Comparison of ENCODE assay signal across 30 cellular contexts in genomic region chr2:223079925-223080324, GRCh38. TPM values are rescaled to one million over a fixed set of nuclear protein-coding genes. Genes with fewer than 3 reads are reported as not detected.
"Had no signal": no experiment of that assay in that cellular context is flagged by ENCODE, and none has a peak within 500 bp of the region (broad histone marks: within the 10 kb centered on the region; RNA-seq: fewer than 3 reads in every experiment).

No MANE protein-coding gene starts in this region.

- H3K27ac ChIP-seq: colonic mucosa, coronary artery, dorsolateral prefrontal cortex, epithelial cell of prostate, esophagus muscularis mucosa, esophagus squamous epithelium, foreskin keratinocyte, gastrocnemius medialis, gastroesophageal sphincter, heart left ventricle, heart right ventricle had no signal

- H3K27me3 ChIP-seq: colonic mucosa, dorsolateral prefrontal cortex, esophagus muscularis mucosa, esophagus squamous epithelium, foreskin keratinocyte, gastrocnemius medialis, gastroesophageal sphincter, heart left ventricle, heart right ventricle had no signal

- H3K9me3 ChIP-seq: colonic mucosa, esophagus muscularis mucosa, esophagus squamous epithelium, gastrocnemius medialis, gastroesophageal sphincter, heart left ventricle, heart right ventricle had no signal

- H3K4me3 ChIP-seq: colonic mucosa, coronary artery, dorsolateral prefrontal cortex, esophagus muscularis mucosa, esophagus squamous epithelium, gastrocnemius medialis, gastroesophageal sphincter, heart left ventricle, heart right ventricle had no signal

- H3K4me1 ChIP-seq: colonic mucosa, esophagus squamous epithelium, foreskin keratinocyte, gastrocnemius medialis had no signal

- ATAC-seq: effector memory CD8-positive, alpha-beta T cell; esophagus mucosa; foreskin keratinocyte; gastrocnemius medialis; gastroesophageal sphincter; heart left ventricle; heart right ventricle had no signal

- FAIRE-seq: colon, endometrium, endothelial cell of umbilical vein, frontal cortex had no signal

- H3K36me3 ChIP-seq: colonic mucosa, esophagus muscularis mucosa, esophagus squamous epithelium, gastrocnemius medialis, gastroesophageal sphincter, heart left ventricle, heart right ventricle had no signal

- DNase-seq: colonic mucosa; cortex of kidney; dermis blood vessel endothelial cell; dorsolateral prefrontal cortex; effector CD4-positive, alpha-beta T cell; effector CD8-positive, alpha-beta T cell; effector memory CD4-positive, alpha-beta T cell; effector memory CD8-positive, alpha-beta T cell; endodermal cell; erythroblast; esophagus squamous epithelium; foreskin fibroblast; foreskin keratinocyte; foreskin melanocyte; gastrocnemius medialis; glutamatergic neuron; head of caudate nucleus; heart left ventricle; heart right ventricle had no signal

RNA-seq across cellular contexts. Expression of gene KCNE4, which starts 27.9 kb away (rescaled TPM):
- total RNA-seq: dermis microvascular lymphatic vessel endothelial cell, endothelial cell of umbilical vein, epithelial cell of proximal tubule had no signal
